Comparison of ENCODE assay signal across 1 cellular context in the genomic region with DNA sequence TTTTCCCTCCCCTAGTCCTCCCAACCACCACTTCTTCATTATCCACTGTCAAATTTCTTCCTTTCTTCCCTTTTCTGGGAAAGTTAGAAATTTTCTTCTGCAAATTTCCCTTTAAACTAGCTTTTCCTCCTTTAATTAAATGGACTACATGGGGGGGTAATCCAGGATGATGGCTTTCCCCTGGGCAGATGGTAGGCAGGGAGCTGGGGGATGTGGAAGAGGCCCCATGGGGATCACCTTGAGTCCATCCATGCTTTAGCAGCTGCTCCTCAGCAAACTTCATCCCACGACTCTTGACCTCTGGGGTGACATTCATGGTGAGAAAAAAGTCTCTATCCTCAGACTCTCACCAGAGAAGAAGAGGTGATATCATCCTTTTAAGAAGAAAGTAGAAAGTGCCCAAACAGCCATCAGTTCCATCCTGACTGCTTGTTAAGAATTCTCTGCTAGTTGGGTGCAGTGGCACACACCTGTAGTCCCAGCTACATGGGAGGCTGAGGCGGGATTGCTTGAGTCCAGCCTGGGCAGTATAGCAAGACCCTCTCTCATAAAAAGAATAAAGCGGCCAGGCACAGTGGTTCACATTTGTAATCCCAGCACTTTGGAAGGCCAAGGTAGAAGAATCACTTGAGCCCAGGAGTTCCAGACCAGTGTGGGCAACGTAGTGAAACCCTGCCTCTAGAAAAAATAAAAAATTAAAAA.
TF ChIP-seq lines count a peak whose summit lies in the region.

No MANE protein-coding gene starts in this region.

TF ChIP-seq in GM12878, 131 proteins besides CTCF, POLR2A, EP300 and RAD21:
- TF ChIP-seq NR2C1 (IDR thresholded peaks at IDR 0.05) (no peak), SPI1 (IDR thresholded peaks at IDR 0.05; ENCODE audit: borderline replicate concordance, insufficient read depth, low read depth, low read length) (no peak), MYC (IDR thresholded peaks at IDR 0.05; ENCODE audit: insufficient read depth, insufficient read length, insufficient replicate concordance, low read length, severe bottlenecking) (no peak), TCF12 (IDR thresholded peaks at IDR 0.05; ENCODE audit: low read depth, low read length) (no peak), KAT2A (conservative IDR thresholded peaks at IDR 0.05; ENCODE audit: control insufficient read depth, low read depth, low read length) (no peak), PBX3 (IDR thresholded peaks at IDR 0.05; ENCODE audit: insufficient replicate concordance, low read depth, low read length) (no peak), TBL1XR1 (IDR thresholded peaks at IDR 0.05; ENCODE audit: low read depth, low read length) (no peak), BRCA1 (IDR thresholded peaks at IDR 0.05; ENCODE audit: low read depth, low read length) (no peak), RUNX3 (IDR thresholded peaks at IDR 0.05; ENCODE audit: low read length) (no peak), CHD4 (IDR thresholded peaks at IDR 0.05) (no peak), SIX5 (IDR thresholded peaks at IDR 0.05; ENCODE audit: low read depth, low read length, severe bottlenecking) (no peak), ZBTB11 (CRISPR knock-in tag; IDR thresholded peaks at IDR 0.05) (no peak)
